In genomic region chr18:112015-112733, GRCh38 we compare ENCODE assay signal across 8 cellular contexts. TPM values are rescaled to one million over a fixed set of nuclear protein-coding genes. Genes with fewer than 3 reads are reported as not detected.
DNase-seq lines count a peak whose midpoint lies in the region; ATAC-seq, FAIRE-seq and TF ChIP-seq lines count a peak whose summit lies in the region.
"Not testable (repeated sequence)": the region's sequence is repeated elsewhere in the genome, so short reads cannot be mapped to it uniquely, and the experiment has no call there.

No MANE protein-coding gene starts in this region.

- not testable (repeated sequence) for H3K27ac ChIP-seq in CD8-positive, alpha-beta memory T cell (ENCODE audit: low read depth, low read length); Panc1 (ENCODE audit: low read length)

- POLR2A ChIA-PET in CD8-positive, alpha-beta memory T cell (lab: Charles Lee), result not testable (repeated sequence)
- POLR2A ChIA-PET in Panc1 (lab: Charles Lee), result interaction anchor here (0.6 kb wide), 1 partner anchor 185 kb away, joined by 4 read pairs; no protein-coding TSS in a partner anchor

- H3K4me3 ChIP-seq in CD8-positive, alpha-beta memory T cell (ENCODE audit: low read length), result not testable (repeated sequence)
- H3K4me3 ChIP-seq in Panc1 (ENCODE audit: low read depth in 2 of 2, low read length in 2 of 2) (peak overlapping the region; percentile 30 to 41; a peak in 3 of 4 replicates), skeletal muscle cell (ENCODE audit: low read depth, low read length) (peak overlapping the region; percentile 17)

- CTCF ChIA-PET in CD8-positive, alpha-beta memory T cell (lab: Charles Lee); Panc1 (lab: Charles Lee): not testable (repeated sequence)

- not testable (repeated sequence) for TF ChIP-seq CTCF in Panc1 (IDR thresholded peaks at IDR 0.05); chondrocyte (IDR thresholded peaks at IDR 0.05); mesothelial cell of epicardium (IDR thresholded peaks at IDR 0.05; ENCODE audit: unreplicated experiment)

- in situ Hi-C loops in Panc1 (cut with HindIII; ENCODE audit: low pct_unique_long_range_greater_than_20kb, low sequenced_read_pairs), result not testable (repeated sequence)

- peaks cover 20 to 35% (median 28%) of the 10 kb centered on the region in 5 donors for H3K9me3 Mint-ChIP-seq in CD8-positive, alpha-beta memory T cell
- H3K9me3 Mint-ChIP-seq in activated T-cell treated with anti-CD3 and anti-CD28 coated beads, Interleukin-2, amount 50 U/mL, for 72 hours, result peaks cover 16 to 26% of the 10 kb centered on the region in 2 donors
- peaks cover 25% of the 10 kb centered on the region for H3K9me3 Mint-ChIP-seq in chondrocyte (ENCODE audit: low read depth)
- H3K9me3 Mint-ChIP-seq in mesothelial cell of epicardium, result peaks cover 38% of the 10 kb centered on the region

- not testable (repeated sequence) for ATAC-seq in Panc1; activated T-cell treated with anti-CD3 and anti-CD28 coated beads, Interleukin-2, amount 50 U/mL, for 72 hours (replicated peaks in 1 of 2); Right ventricle myocardium superior (ENCODE audit: poor library complexity)

- not testable (repeated sequence) for H3K36me3 ChIP-seq in CD8-positive, alpha-beta memory T cell (ENCODE audit: insufficient read depth, low read length); Panc1 (ENCODE audit: control insufficient read depth, insufficient read depth, low read length)

- not testable (repeated sequence) for H3K9me3 ChIP-seq in CD8-positive, alpha-beta memory T cell (ENCODE audit: low read length); Panc1 (ENCODE audit: control insufficient read depth, insufficient read depth, low read depth, low read length)

- H3K4me1 Mint-ChIP-seq in CD8-positive, alpha-beta memory T cell; chondrocyte (ENCODE audit: low read depth); mesothelial cell of epicardium: not testable (repeated sequence)
- H3K4me1 Mint-ChIP-seq in activated T-cell treated with anti-CD3 and anti-CD28 coated beads, Interleukin-2, amount 50 U/mL, for 72 hours (ENCODE audit: low read depth), result peaks cover 21% of the 10 kb centered on the region

- H3K27me3 ChIP-seq in CD8-positive, alpha-beta memory T cell (ENCODE audit: insufficient read depth, low read length, poor library complexity, severe bottlenecking); Panc1 (ENCODE audit: control insufficient read depth, insufficient read depth, low read length): not testable (repeated sequence)

- intact Hi-C loops in Panc1 (cut with micrococcal nuclease; ENCODE audit: unreplicated experiment); Right ventricle myocardium superior (cut with DNase I): not testable (repeated sequence)

- peak in 4 of 5 donors; percentile 17 to 65 (median 46) for DNase-seq in CD8-positive, alpha-beta memory T cell
- not testable (repeated sequence) for DNase-seq in Panc1 (ENCODE audit: low read depth, low spot score); skeletal muscle cell (ENCODE audit: low read depth); urothelium cell line (ENCODE audit: low spot score)
- DNase-seq in activated T-cell treated with anti-CD3 and anti-CD28 coated beads, Interleukin-2, amount 50 U/mL, for 72 hours, result peak; percentile 12 to 13
- DNase-seq in chondrocyte (ENCODE audit: low spot score) (peak; percentile 100), Right ventricle myocardium superior (peak; percentile 48), mesothelial cell of epicardium (ENCODE audit: low spot score in 2 of 2, unreplicated experiment in 2 of 2) (peak; percentile 59 to 62)

- H3K27ac Mint-ChIP-seq in CD8-positive, alpha-beta memory T cell, result peak overlapping the region in 3 of 8 donors; percentile 19 to 56 (median 29)
- not testable (repeated sequence) for H3K27ac Mint-ChIP-seq in activated T-cell treated with anti-CD3 and anti-CD28 coated beads, Interleukin-2, amount 50 U/mL, for 72 hours; chondrocyte (ENCODE audit: unreplicated experiment); mesothelial cell of epicardium

- H3K27me3 Mint-ChIP-seq in CD8-positive, alpha-beta memory T cell; activated T-cell treated with anti-CD3 and anti-CD28 coated beads, Interleukin-2, amount 50 U/mL, for 72 hours (ENCODE audit: low read depth); chondrocyte (ENCODE audit: low read depth); mesothelial cell of epicardium (ENCODE audit: low read depth): not testable (repeated sequence)

- H3K4me3 Mint-ChIP-seq in CD8-positive, alpha-beta memory T cell, result peak overlapping the region in 5 of 7 donors; percentile 20 to 57 (median 48)
- H3K4me3 Mint-ChIP-seq in activated T-cell treated with anti-CD3 and anti-CD28 coated beads, Interleukin-2, amount 50 U/mL, for 72 hours, result not testable (repeated sequence)
- H3K4me3 Mint-ChIP-seq in chondrocyte (ENCODE audit: unreplicated experiment), result peak overlapping the region; percentile 38
- peak overlapping the region; percentile 51 for H3K4me3 Mint-ChIP-seq in mesothelial cell of epicardium

- H3K4me1 ChIP-seq in CD8-positive, alpha-beta memory T cell (ENCODE audit: insufficient read depth, low read length); Panc1 (ENCODE audit: control insufficient read depth, insufficient read depth, low read length): not testable (repeated sequence)

- not testable (repeated sequence) for H3K36me3 Mint-ChIP-seq in CD8-positive, alpha-beta memory T cell; chondrocyte (ENCODE audit: low read depth)
- H3K36me3 Mint-ChIP-seq in activated T-cell treated with anti-CD3 and anti-CD28 coated beads, Interleukin-2, amount 50 U/mL, for 72 hours (ENCODE audit: insufficient read depth in 2 of 2), result peaks cover 11 to 21% of the 10 kb centered on the region in 2 donors
- peaks cover 10% of the 10 kb centered on the region for H3K36me3 Mint-ChIP-seq in mesothelial cell of epicardium

- FAIRE-seq in urothelium cell line (lab: Jason Lieb, UNC), result peak; percentile 96

- TSS peak; percentile 79 for BruUV-seq in Panc1 (replicated peaks; lab: Mats Ljungman, UMichigan)

RNA-seq across cellular contexts. Expression of gene USP14, which starts 46.2 kb away (rescaled TPM):
- total RNA-seq in CD8-positive, alpha-beta memory T cell, result 100 to 1,000 TPM; 111 to 113 TPM
- polyA plus RNA-seq in CD8-positive, alpha-beta memory T cell, result 50.2 TPM
- 75.0 TPM for total RNA-seq in Panc1 (2021; ENCODE audit: unreplicated experiment)
- polyA plus RNA-seq in Panc1 (2012; ENCODE audit: insufficient read length), result 45.9 TPM
- 10 to 100 TPM; 65.1 to 80.4 TPM for total RNA-seq in activated T-cell treated with anti-CD3 and anti-CD28 coated beads, Interleukin-2, amount 50 U/mL, for 72 hours
- total RNA-seq in chondrocyte, result 75.1 to 88.4 TPM (median 76.7 TPM) in 3 replicates
- 47.8 TPM for total RNA-seq in Right ventricle myocardium superior
- total RNA-seq in mesothelial cell of epicardium, result 54.7 to 57.1 TPM (median 55.2 TPM) in 3 replicates
